Comparison of ENCODE assay signal across 1 cellular context in the genomic region with DNA sequence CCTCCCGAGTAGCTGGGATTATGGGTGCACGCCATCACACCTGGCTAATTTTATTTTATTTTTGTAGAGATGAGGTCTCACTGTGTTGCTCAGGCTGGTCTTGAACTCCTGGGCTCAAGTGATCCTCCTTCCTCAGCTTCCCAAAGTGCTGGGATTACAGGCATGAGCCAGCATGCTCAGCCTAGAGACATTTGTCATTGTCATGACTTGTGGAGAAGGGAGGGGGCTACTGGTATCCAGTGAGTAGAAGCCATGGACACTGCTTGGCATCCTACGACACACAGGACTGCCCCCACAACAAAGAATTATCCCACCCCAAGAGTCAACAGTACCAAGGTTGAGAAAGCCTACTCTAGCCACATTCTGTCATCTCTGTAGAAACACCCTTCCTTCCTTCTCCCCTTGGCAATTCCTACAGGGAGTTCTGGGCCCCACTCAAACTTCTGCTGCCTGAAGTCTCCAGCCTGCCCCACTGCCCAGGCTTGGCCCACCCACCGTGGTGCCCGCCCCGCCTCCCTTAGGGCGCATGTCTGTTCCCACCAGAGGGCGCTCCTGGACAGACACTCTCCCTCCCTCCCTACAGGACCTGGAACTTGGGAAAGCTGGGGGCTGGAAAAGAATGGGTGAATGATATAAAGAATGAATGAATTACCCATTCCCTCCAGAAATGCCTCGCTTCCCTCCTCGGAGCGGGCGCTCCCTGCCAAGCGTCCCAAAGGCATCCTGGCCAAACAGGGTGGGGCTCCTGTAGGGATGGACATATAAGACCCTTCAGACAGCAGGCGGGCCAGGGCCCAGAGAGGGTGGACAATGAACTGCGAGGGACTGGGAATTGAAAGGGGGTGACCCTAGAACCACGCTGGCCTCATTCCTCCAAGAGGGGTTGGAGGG.
TF ChIP-seq lines count a peak whose summit lies in the region.

No MANE protein-coding gene starts in this region.

TF ChIP-seq in HEK293, 187 proteins besides CTCF, POLR2A, EP300 and RAD21 (continued from another document):
- TF ChIP-seq ZNF10 (tag by site-specific recombination; IDR thresholded peaks at IDR 0.05) = peak; percentile 95
- TF ChIP-seq KLF16 (tag by site-specific recombination; IDR thresholded peaks at IDR 0.05) = peak; percentile 73
- TF ChIP-seq, protein P1, sequence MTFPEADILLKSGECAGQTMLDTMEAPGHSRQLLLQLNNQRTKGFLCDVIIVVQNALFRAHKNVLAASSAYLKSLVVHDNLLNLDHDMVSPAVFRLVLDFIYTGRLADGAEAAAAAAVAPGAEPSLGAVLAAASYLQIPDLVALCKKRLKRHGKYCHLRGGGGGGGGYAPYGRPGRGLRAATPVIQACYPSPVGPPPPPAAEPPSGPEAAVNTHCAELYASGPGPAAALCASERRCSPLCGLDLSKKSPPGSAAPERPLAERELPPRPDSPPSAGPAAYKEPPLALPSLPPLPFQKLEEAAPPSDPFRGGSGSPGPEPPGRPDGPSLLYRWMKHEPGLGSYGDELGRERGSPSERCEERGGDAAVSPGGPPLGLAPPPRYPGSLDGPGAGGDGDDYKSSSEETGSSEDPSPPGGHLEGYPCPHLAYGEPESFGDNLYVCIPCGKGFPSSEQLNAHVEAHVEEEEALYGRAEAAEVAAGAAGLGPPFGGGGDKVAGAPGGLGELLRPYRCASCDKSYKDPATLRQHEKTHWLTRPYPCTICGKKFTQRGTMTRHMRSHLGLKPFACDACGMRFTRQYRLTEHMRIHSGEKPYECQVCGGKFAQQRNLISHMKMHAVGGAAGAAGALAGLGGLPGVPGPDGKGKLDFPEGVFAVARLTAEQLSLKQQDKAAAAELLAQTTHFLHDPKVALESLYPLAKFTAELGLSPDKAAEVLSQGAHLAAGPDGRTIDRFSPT (tag by site-specific recombination; IDR thresholded peaks at IDR 0.05) = peak; percentile 83
- no peak for TF ChIP-seq SCRT2 (tag by site-specific recombination; IDR thresholded peaks at IDR 0.05)
- TF ChIP-seq GLIS1 (tag by site-specific recombination; IDR thresholded peaks at IDR 0.05) = peak; percentile 59
- peak; percentile 90 for TF ChIP-seq ZFP69B (tag by site-specific recombination; IDR thresholded peaks at IDR 0.05)
- TF ChIP-seq SALL2 (tag by site-specific recombination; IDR thresholded peaks at IDR 0.05; ENCODE audit: borderline replicate concordance) = no peak
- peak; percentile 62; the same call in 1 of the 2 replicates for TF ChIP-seq ZNF501 (tag by site-specific recombination; IDR thresholded peaks at IDR 0.05)
- 0 out of 2 replicates have a peak, but pooled peaks have one; percentile 10 for TF ChIP-seq ZIC2 (tag by site-specific recombination; IDR thresholded peaks at IDR 0.05)
- TF ChIP-seq, protein P2, sequence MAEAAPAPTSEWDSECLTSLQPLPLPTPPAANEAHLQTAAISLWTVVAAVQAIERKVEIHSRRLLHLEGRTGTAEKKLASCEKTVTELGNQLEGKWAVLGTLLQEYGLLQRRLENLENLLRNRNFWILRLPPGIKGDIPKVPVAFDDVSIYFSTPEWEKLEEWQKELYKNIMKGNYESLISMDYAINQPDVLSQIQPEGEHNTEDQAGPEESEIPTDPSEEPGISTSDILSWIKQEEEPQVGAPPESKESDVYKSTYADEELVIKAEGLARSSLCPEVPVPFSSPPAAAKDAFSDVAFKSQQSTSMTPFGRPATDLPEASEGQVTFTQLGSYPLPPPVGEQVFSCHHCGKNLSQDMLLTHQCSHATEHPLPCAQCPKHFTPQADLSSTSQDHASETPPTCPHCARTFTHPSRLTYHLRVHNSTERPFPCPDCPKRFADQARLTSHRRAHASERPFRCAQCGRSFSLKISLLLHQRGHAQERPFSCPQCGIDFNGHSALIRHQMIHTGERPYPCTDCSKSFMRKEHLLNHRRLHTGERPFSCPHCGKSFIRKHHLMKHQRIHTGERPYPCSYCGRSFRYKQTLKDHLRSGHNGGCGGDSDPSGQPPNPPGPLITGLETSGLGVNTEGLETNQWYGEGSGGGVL (tag by site-specific recombination; IDR thresholded peaks at IDR 0.05) = no peak
- TF ChIP-seq ZNF561 (tag by site-specific recombination; IDR thresholded peaks at IDR 0.05; ENCODE audit: borderline replicate concordance) = 0 out of 2 replicates have a peak, but pooled peaks have one; percentile 28
- TF ChIP-seq ZEB2 (tag by site-specific recombination; IDR thresholded peaks at IDR 0.05) = 0 out of 2 replicates have a peak, but pooled peaks have one; percentile 13
- TF ChIP-seq, protein P3, sequence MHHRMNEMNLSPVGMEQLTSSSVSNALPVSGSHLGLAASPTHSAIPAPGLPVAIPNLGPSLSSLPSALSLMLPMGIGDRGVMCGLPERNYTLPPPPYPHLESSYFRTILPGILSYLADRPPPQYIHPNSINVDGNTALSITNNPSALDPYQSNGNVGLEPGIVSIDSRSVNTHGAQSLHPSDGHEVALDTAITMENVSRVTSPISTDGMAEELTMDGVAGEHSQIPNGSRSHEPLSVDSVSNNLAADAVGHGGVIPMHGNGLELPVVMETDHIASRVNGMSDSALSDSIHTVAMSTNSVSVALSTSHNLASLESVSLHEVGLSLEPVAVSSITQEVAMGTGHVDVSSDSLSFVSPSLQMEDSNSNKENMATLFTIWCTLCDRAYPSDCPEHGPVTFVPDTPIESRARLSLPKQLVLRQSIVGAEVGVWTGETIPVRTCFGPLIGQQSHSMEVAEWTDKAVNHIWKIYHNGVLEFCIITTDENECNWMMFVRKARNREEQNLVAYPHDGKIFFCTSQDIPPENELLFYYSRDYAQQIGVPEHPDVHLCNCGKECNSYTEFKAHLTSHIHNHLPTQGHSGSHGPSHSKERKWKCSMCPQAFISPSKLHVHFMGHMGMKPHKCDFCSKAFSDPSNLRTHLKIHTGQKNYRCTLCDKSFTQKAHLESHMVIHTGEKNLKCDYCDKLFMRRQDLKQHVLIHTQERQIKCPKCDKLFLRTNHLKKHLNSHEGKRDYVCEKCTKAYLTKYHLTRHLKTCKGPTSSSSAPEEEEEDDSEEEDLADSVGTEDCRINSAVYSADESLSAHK (tag by site-specific recombination; IDR thresholded peaks at IDR 0.05) = no peak
- peak; percentile 53; the same call in 1 of the 2 replicates for TF ChIP-seq GLIS2 (tag by site-specific recombination; IDR thresholded peaks at IDR 0.05)
- peak; percentile 41 for TF ChIP-seq PRDM10 (tag by site-specific recombination; IDR thresholded peaks at IDR 0.05)
- no peak for TF ChIP-seq FEZF1 (tag by site-specific recombination; IDR thresholded peaks at IDR 0.05)
- TF ChIP-seq SP7 (tag by site-specific recombination; IDR thresholded peaks at IDR 0.05) = peak; percentile 43; the same call in 1 of the 2 replicates
- TF ChIP-seq ZBTB44 (tag by site-specific recombination; IDR thresholded peaks at IDR 0.05) = 0 out of 2 replicates have a peak, but pooled peaks have one; percentile 20
- TF ChIP-seq, protein P4, sequence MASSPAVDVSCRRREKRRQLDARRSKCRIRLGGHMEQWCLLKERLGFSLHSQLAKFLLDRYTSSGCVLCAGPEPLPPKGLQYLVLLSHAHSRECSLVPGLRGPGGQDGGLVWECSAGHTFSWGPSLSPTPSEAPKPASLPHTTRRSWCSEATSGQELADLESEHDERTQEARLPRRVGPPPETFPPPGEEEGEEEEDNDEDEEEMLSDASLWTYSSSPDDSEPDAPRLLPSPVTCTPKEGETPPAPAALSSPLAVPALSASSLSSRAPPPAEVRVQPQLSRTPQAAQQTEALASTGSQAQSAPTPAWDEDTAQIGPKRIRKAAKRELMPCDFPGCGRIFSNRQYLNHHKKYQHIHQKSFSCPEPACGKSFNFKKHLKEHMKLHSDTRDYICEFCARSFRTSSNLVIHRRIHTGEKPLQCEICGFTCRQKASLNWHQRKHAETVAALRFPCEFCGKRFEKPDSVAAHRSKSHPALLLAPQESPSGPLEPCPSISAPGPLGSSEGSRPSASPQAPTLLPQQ (tag by site-specific recombination; IDR thresholded peaks at IDR 0.05) = peak; percentile 97
- TF ChIP-seq, protein P5, sequence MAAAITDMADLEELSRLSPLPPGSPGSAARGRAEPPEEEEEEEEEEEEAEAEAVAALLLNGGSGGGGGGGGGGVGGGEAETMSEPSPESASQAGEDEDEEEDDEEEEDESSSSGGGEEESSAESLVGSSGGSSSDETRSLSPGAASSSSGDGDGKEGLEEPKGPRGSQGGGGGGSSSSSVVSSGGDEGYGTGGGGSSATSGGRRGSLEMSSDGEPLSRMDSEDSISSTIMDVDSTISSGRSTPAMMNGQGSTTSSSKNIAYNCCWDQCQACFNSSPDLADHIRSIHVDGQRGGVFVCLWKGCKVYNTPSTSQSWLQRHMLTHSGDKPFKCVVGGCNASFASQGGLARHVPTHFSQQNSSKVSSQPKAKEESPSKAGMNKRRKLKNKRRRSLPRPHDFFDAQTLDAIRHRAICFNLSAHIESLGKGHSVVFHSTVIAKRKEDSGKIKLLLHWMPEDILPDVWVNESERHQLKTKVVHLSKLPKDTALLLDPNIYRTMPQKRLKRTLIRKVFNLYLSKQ (tag by site-specific recombination; IDR thresholded peaks at IDR 0.05; ENCODE audit: borderline replicate concordance) = no peak
- peak; percentile 63; the same call in 1 of the 2 replicates for TF ChIP-seq ZSCAN30 (tag by site-specific recombination; IDR thresholded peaks at IDR 0.05)
